ENCODE assay signal across 7 cellular contexts in the genomic region with DNA sequence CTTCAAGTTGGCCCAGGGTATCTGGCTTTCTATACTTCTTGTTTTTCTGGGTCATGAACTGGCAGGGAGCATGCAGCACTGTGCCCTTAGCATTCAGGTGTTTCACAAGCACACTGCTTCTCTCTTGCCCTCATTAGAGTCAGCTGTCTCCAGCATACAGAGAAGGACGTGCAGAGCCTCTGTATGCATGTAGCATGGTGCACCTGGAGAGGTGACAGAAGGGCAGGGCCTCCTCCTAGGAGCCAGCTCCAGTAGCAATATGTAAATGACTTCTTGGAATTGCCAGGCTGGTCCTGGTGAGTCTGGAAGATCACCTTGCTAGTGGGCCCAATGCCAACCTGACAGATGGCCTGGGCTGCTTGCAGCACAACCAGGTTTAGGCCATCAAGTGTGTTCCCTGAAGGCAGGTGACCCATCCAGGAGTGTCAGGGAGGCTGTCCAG. TPM values are rescaled to one million over a fixed set of nuclear protein-coding genes. Genes with fewer than 3 reads are reported as not detected.
A peak's percentile ranks its signal among the peaks of the same experiment; 100 is the strongest.
DNase-seq lines count a peak whose midpoint lies in the region; ATAC-seq and TF ChIP-seq lines count a peak whose summit lies in the region.

No MANE protein-coding gene starts in this region.

- no peak for DNase-seq in GM23338 (ENCODE audit: low spot score)
- peak; percentile 45 for DNase-seq in NCI-H2081 treated with DMSO at 0.1 percent for 48 hours (lab: John Stamatoyannopoulos, UW)
- peak; percentile 54 to 81 for DNase-seq in breast epithelium (ENCODE audit: low spot score in 2 of 2)
- peak; percentile 34 to 71 for DNase-seq in psoas muscle
- DNase-seq in GM13976 (ENCODE audit: low spot score): no peak
- DNase-seq in SJCRH30: no peak
- no peak for DNase-seq in activated naive CD4-positive, alpha-beta T cell (lab: John Stamatoyannopoulos, UW)

- peaks cover 42% of the 10 kb centered on the region for H3K4me1 Mint-ChIP-seq in GM23338

- H3F3A ChIP-seq in GM23338 (replicated peaks; ENCODE audit: low read depth): no peaks in the 10 kb centered on the region

- no peaks in the 10 kb centered on the region for H3K9me3 Mint-ChIP-seq in GM23338

- H2AFZ ChIP-seq in GM23338: no peak overlapping the region

- 21 to 44% (median 32%) methylated on average over 1 of the region's 1 CpG for WGBS in psoas muscle, 3 donors

- H3K4me2 ChIP-seq in GM23338: 0 out of 2 replicates have a peak overlapping the region, but pooled peaks have one; percentile 20

- H3K4me3 ChIP-seq in GM23338 (no peak overlapping the region), breast epithelium (no peak overlapping the region), psoas muscle (peak overlapping the region; percentile 34), SJCRH30 (no peak overlapping the region)

- peak; percentile 81 for ATAC-seq in GM23338
- ATAC-seq in psoas muscle: peak; percentile 77 to 84 (median 82)

- no peaks in the 10 kb centered on the region for H3K79me2 ChIP-seq in GM23338 (replicated peaks; ENCODE audit: insufficient read depth)

- peaks cover 37% of the 10 kb centered on the region for H3K4me1 ChIP-seq in GM23338 (ENCODE audit: insufficient read depth)
- H3K4me1 ChIP-seq in breast epithelium: no peaks in the 10 kb centered on the region
- peaks cover 43% of the 10 kb centered on the region for H3K4me1 ChIP-seq in psoas muscle
- peaks cover 3% of the 10 kb centered on the region; the same call in 1 of the 2 replicates for H3K4me1 ChIP-seq in SJCRH30

- TF ChIP-seq POLR2A in breast epithelium (IDR thresholded peaks at IDR 0.05): no peak

- H3K27me3 Mint-ChIP-seq in GM23338 (ENCODE audit: insufficient read depth, low read depth, poor library complexity): peaks cover 3% of the 10 kb centered on the region

- TF ChIP-seq CTCF in GM23338 (conservative IDR thresholded peaks at IDR 0.05; ENCODE audit: low read depth in 2 of 2) (no peak), breast epithelium (IDR thresholded peaks at IDR 0.05) (no peak), psoas muscle (IDR thresholded peaks at IDR 0.05) (no peak), GM13976 (IDR thresholded peaks at IDR 0.05; ENCODE audit: borderline replicate concordance, control extremely low read depth, extremely low read depth, insufficient read depth, missing control alignments) (no peak)

- H4K20me1 ChIP-seq in GM23338 (replicated peaks; ENCODE audit: insufficient read depth): no peaks in the 10 kb centered on the region

- intact Hi-C loops in breast epithelium (cut with DNase I; ENCODE audit: low total_unique reads) (no loop called here), psoas muscle (cut with DNase I) (no loop called here)

- H3K36me3 ChIP-seq in GM23338 (ENCODE audit: insufficient read depth) (no peaks in the 10 kb centered on the region), breast epithelium (no peaks in the 10 kb centered on the region), psoas muscle (ENCODE audit: insufficient read depth in 1 of 2, low read depth in 1 of 2) (no peaks in the 10 kb centered on the region), SJCRH30 (no peaks in the 10 kb centered on the region)

- H3K27me3 ChIP-seq in GM23338 (ENCODE audit: insufficient read depth): no peaks in the 10 kb centered on the region
- no peaks in the 10 kb centered on the region for H3K27me3 ChIP-seq in breast epithelium
- H3K27me3 ChIP-seq in psoas muscle (ENCODE audit: insufficient read depth in 3 of 3, low read length in 2 of 3): no peaks in the 10 kb centered on the region
- H3K27me3 ChIP-seq in SJCRH30: no peaks in the 10 kb centered on the region

- peaks cover 3% of the 10 kb centered on the region; the same call in 1 of the 2 replicates for H3K9me2 ChIP-seq in GM23338 (ENCODE audit: insufficient read depth)

- no peak overlapping the region for H3K27ac ChIP-seq in GM23338 (ENCODE audit: low read depth)
- peak overlapping the region; percentile 44 to 63 for H3K27ac ChIP-seq in breast epithelium
- peak overlapping the region; percentile 92 for H3K27ac ChIP-seq in psoas muscle
- no peak overlapping the region for H3K27ac ChIP-seq in SJCRH30

- no peaks in the 10 kb centered on the region for H3K36me3 Mint-ChIP-seq in GM23338 (ENCODE audit: low read depth)

- in situ Hi-C loops in GM13976 (cut with MboI; ENCODE audit: low sequenced_read_pairs, unreplicated experiment): no loop called here

- no peak overlapping the region for H3K27ac Mint-ChIP-seq in GM23338

- H3K4me3 Mint-ChIP-seq in GM23338: no peak overlapping the region

- H3K9me3 ChIP-seq in breast epithelium (no peaks in the 10 kb centered on the region), psoas muscle (no peaks in the 10 kb centered on the region), SJCRH30 (replicated peaks) (no peaks in the 10 kb centered on the region)

TF ChIP-seq in GM23338, 12 proteins besides CTCF, POLR2A, EP300 and RAD21 (continues in another document):
- TF ChIP-seq EZH2 (IDR thresholded peaks at IDR 0.05; ENCODE audit: low read depth, unreplicated experiment): no peak
- TF ChIP-seq, protein P1, sequence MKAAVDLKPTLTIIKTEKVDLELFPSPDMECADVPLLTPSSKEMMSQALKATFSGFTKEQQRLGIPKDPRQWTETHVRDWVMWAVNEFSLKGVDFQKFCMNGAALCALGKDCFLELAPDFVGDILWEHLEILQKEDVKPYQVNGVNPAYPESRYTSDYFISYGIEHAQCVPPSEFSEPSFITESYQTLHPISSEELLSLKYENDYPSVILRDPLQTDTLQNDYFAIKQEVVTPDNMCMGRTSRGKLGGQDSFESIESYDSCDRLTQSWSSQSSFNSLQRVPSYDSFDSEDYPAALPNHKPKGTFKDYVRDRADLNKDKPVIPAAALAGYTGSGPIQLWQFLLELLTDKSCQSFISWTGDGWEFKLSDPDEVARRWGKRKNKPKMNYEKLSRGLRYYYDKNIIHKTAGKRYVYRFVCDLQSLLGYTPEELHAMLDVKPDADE (IDR thresholded peaks at IDR 0.05): no peak
- no peak for TF ChIP-seq ZNF114 (CRISPR knock-in tag; IDR thresholded peaks at IDR 0.05)
- TF ChIP-seq EZH2phosphoT487 (IDR thresholded peaks at IDR 0.05; ENCODE audit: unreplicated experiment): no peak
- no peak for TF ChIP-seq CREB1 (CRISPR knock-in tag; IDR thresholded peaks at IDR 0.05; ENCODE audit: low read depth)
- no peak for TF ChIP-seq STAT1 (IDR thresholded peaks at IDR 0.05; ENCODE audit: unreplicated experiment)
- TF ChIP-seq POLR2AphosphoS5 (IDR thresholded peaks at IDR 0.05; ENCODE audit: low read depth): no peak

RNA-seq across cellular contexts. Expression of a gene that starts 44.8 kb away (rescaled TPM):
- 75.7 and 81.9 TPM in 2 replicates for total RNA-seq in GM23338 (2014; rRNA removed; shearing (Covaris generic))
- polyA plus RNA-seq in GM23338 (2016; fragmentation: Nextera tagmentation; extraction: Ambion mirVana) (21.2 and 28.1 TPM in 2 replicates), psoas muscle (10 to 100 TPM; 20.5 to 46.2 (median 27.8) TPM)
- total RNA-seq in breast epithelium (10 to 100 TPM; 59.4 to 76.4 (median 76.2) TPM), psoas muscle (10 to 100 TPM; 28.7 to 36.2 (median 31.5) TPM)
- total RNA-seq in SJCRH30 (2014; rRNA removed; shearing (Covaris generic)): 38.2 and 40.2 TPM in 2 replicates

Comparison
In these comparisons a context has a peak if more than half of its experiments do, and no peak if none do; other contexts are left out.
1. DNase-seq: peak in NCI-H2081 treated with DMSO at 0.1 percent for 48 hours (single experiment), breast epithelium (2 of 2) and psoas muscle (2 of 2); none in GM23338 (single experiment), GM13976 (single experiment), SJCRH30 (0 of 2) and activated naive CD4-positive, alpha-beta T cell (0 of 4).
2. H3K27ac ChIP-seq: peak in breast epithelium (2 of 2) and psoas muscle (single experiment); none in GM23338 (single experiment) and SJCRH30 (single experiment).